Comparison of ENCODE assay signal across 8 cellular contexts in the genomic region with DNA sequence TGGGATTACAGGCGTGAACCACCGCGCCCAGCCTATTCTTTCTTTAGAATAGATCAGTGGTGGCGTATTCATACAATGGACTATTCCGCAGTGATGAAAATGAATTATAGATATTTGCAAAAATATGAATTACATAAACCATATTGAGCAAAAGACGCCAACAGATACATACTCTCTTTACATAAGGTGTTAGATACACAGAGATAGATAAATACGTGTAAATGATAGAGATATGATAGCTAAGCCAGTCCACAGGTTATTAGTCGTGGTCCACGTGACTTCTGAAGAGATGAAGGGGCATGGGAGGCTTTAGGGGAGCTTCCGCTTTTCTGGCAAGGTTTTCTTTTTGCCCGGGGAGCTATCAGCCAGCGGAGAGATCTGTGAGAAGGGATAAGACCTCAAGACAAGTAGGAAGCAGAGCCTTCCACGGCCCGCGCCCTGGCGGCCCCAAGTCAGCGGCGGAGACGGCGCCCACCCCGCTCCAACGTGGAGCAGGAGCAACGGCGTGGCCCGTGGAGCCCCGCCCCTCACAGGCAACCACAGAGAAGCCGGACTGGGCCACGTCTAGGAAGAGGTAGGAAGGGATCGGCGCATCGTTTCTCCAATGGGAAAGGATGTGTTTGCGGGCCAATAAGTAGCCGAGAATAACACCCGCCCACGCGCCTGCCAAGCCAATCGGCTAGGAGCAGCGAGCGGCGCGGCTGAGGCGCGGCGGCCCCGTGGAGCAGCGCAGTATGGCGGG. TPM values are rescaled to one million over a fixed set of nuclear protein-coding genes. Genes with fewer than 3 reads are reported as not detected.
DNase-seq lines count a peak whose midpoint lies in the region; ATAC-seq and TF ChIP-seq lines count a peak whose summit lies in the region.

A gene (plus strand): TSS at position 704 of the 742 bp plus-strand sequence. CDS start 31 bp downstream, at position 735.

- H3K4me1 ChIP-seq in mucosa of stomach (ENCODE audit: control insufficient read depth, insufficient read depth, low read length) = no peaks in the 10 kb centered on the region

- peak within 1 kb of the TSS; percentile 89 for H3K4me3 Mint-ChIP-seq in activated T-cell treated with anti-CD3 and anti-CD28 coated beads, Interleukin-2, amount 50 U/mL, for 24 hours

- peak; percentile 72 for TF ChIP-seq POLR2A in erythroblast (IDR thresholded peaks at IDR 0.05; ENCODE audit: low read length)

- peak within 1 kb of the TSS; percentile 42 for H3K4me3 ChIP-seq in mucosa of stomach (ENCODE audit: low read length)

- H3K27me3 ChIP-seq in mucosa of stomach (ENCODE audit: control insufficient read depth, insufficient read depth, low read length) = no peaks in the 10 kb centered on the region

- H3K9ac ChIP-seq in mucosa of stomach (ENCODE audit: low read length) = peak within 1 kb of the TSS; percentile 56

- peak; percentile 97 for DNase-seq in DMS153 treated with DMSO at 0.1 percent for 48 hours (lab: John Stamatoyannopoulos, UW; ENCODE audit: unreplicated experiment)
- peak; percentile 98 for DNase-seq in KBM-7
- peak; percentile 96 for DNase-seq in activated T-cell treated with anti-CD3 and anti-CD28 coated beads, Interleukin-2, amount 50 U/mL, for 24 hours
- peak; percentile 95 to 97 for DNase-seq in erythroblast (lab: John Stamatoyannopoulos, UW)
- peak; percentile 81 to 88 for DNase-seq in stimulated activated CD8-positive, alpha-beta memory T cell treated with anti-CD3 and anti-CD28 coated beads, Interleukin-7, amount 100 ng/mL, for 1 hour (ENCODE audit: low read depth in 2 of 2)

- H3K36me3 ChIP-seq in mucosa of stomach (ENCODE audit: control insufficient read depth, insufficient read depth, low read length) = no peaks in the 10 kb centered on the region

- no peaks in the 10 kb centered on the region for H3K9me3 ChIP-seq in mucosa of stomach (ENCODE audit: control insufficient read depth, low read length)

- H3K27me3 Mint-ChIP-seq in activated T-cell treated with anti-CD3 and anti-CD28 coated beads, Interleukin-2, amount 50 U/mL, for 24 hours = no peaks in the 10 kb centered on the region

- peaks cover 16% of the 10 kb centered on the region for H3K4me1 Mint-ChIP-seq in activated T-cell treated with anti-CD3 and anti-CD28 coated beads, Interleukin-2, amount 50 U/mL, for 24 hours (ENCODE audit: low read depth)

- peak within 1 kb of the TSS; percentile 95 for H3K27ac Mint-ChIP-seq in activated T-cell treated with anti-CD3 and anti-CD28 coated beads, Interleukin-2, amount 50 U/mL, for 24 hours

- in situ Hi-C loops in KBM-7 (cut with MboI; ENCODE audit: low pct_unique_long_range_greater_than_20kb, low sequenced_read_pairs) = no loop called here

- peaks cover 26% of the 10 kb centered on the region for H3K36me3 Mint-ChIP-seq in activated T-cell treated with anti-CD3 and anti-CD28 coated beads, Interleukin-2, amount 50 U/mL, for 24 hours (ENCODE audit: low read depth)

- peak; percentile 84 for ATAC-seq in GM21717 (IDR thresholded peaks at IDR 0.05; ENCODE audit: unreplicated experiment)

- H3K9me3 Mint-ChIP-seq in activated T-cell treated with anti-CD3 and anti-CD28 coated beads, Interleukin-2, amount 50 U/mL, for 24 hours = no peaks in the 10 kb centered on the region

TF ChIP-seq in PFSK-1, 5 proteins besides CTCF, POLR2A, EP300 and RAD21:
- no peak for TF ChIP-seq FOXP2 (optimal IDR thresholded peaks at IDR 0.05; ENCODE audit: borderline replicate concordance, extremely low read depth, extremely low read length, insufficient read depth)
- TF ChIP-seq POLR2AphosphoS5 (IDR thresholded peaks at IDR 0.05; ENCODE audit: low read depth, low read length) = peak; percentile 83

RNA-seq across cellular contexts. Expression of the gene that starts here (rescaled TPM):
- polyA plus RNA-seq in PFSK-1 (2012; ENCODE audit: insufficient read length, low read depth) = 91.2 TPM

Comparison
In these comparisons a context has a peak if more than half of its experiments do, and no peak if none do; other contexts are left out.
1. Peak in every context shown above with its lines: DNase-seq, ATAC-seq and H3K4me3 ChIP-seq.